22 cellular contexts compared by ENCODE assay signal in the genomic region with DNA sequence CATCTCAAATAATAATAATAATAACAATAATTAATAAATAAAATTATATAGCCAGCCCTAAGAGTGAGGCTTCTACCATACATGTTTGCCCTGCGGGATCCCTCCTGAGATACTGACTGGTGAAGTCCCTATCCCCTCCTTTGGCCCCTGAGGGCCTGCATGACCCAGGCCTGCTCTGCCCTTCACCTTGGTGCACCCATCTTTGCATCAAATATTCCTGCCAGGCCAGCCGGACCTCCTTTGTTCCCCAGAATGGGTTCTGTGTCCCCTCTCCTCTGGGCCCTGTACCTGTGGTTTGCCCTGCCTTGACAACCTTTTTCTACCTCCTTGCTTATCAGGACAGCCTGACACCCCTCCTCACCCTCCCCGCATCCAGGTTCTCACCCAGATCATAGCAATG. TPM values are rescaled to one million over a fixed set of nuclear protein-coding genes. Genes with fewer than 3 reads are reported as not detected.
"Had no signal": no experiment of that assay in that cellular context is flagged by ENCODE, and none has a peak within 500 bp of the region (broad histone marks: within the 10 kb centered on the region; RNA-seq: fewer than 3 reads in every experiment).

No MANE protein-coding gene starts in this region.

- DNase-seq: colonic mucosa; dermis blood vessel endothelial cell; endodermal cell; foreskin melanocyte; hippocampal formation; natural killer cell; pancreas; right lobe of liver; spleen; stimulated activated CD4-positive, alpha-beta T cell treated with anti-CD3 and anti-CD28 coated beads, Interleukin-4, amount 100 ng/mL, for 24 hours; testis; upper lobe of right lung had no signal

- FAIRE-seq: pancreas had no signal

- H3K27ac ChIP-seq: colonic mucosa, pancreas, prostate gland, right lobe of liver, spleen, testis, tibial nerve, upper lobe of right lung, vagina had no signal

- H3K4me3 Mint-ChIP-seq: endodermal cell; mesothelial cell of epicardium; natural killer cell; neural crest cell; stimulated activated memory B cell treated with anti-CD40 and anti-IgM and Interleukin-4, amounts not matched to agents 10 μg/mL and 1 μg/mL and 100 μg/mL, for 72 hours; stimulated activated naive CD8-positive, alpha-beta T cell treated with anti-CD3 and anti-CD28 coated beads, Interleukin-15, Interleukin-2, amounts not matched to agents 100 ng/mL and 50 ng/mL, for 24 hours had no signal

- H3K4me3 ChIP-seq: colonic mucosa, pancreas, prostate gland, right lobe of liver, spleen, testis, tibial nerve, upper lobe of right lung, vagina had no signal

- H3K4me1 Mint-ChIP-seq: neural crest cell; stimulated activated memory B cell treated with anti-CD40 and anti-IgM and Interleukin-4, amounts not matched to agents 10 μg/mL and 1 μg/mL and 100 μg/mL, for 72 hours had no signal

- H3K27me3 ChIP-seq: colonic mucosa, pancreas, right lobe of liver, testis, tibial nerve, upper lobe of right lung, vagina had no signal

- H3K36me3 ChIP-seq: colonic mucosa, pancreas, prostate gland, right lobe of liver, spleen, tibial nerve, upper lobe of right lung, vagina had no signal

- H3K9me3 ChIP-seq: colonic mucosa, pancreas, prostate gland, right lobe of liver, spleen, testis, tibial nerve, upper lobe of right lung, vagina had no signal

- H3K4me1 ChIP-seq: colonic mucosa, pancreas, prostate gland, right lobe of liver, testis, upper lobe of right lung had no signal

- H3K27ac Mint-ChIP-seq: endodermal cell; mesothelial cell of epicardium; natural killer cell; stimulated activated memory B cell treated with anti-CD40 and anti-IgM and Interleukin-4, amounts not matched to agents 10 μg/mL and 1 μg/mL and 100 μg/mL, for 72 hours; stimulated activated naive CD8-positive, alpha-beta T cell treated with anti-CD3 and anti-CD28 coated beads, Interleukin-15, Interleukin-2, amounts not matched to agents 100 ng/mL and 50 ng/mL, for 24 hours had no signal

- H3K27me3 Mint-ChIP-seq: stimulated activated naive CD8-positive, alpha-beta T cell treated with anti-CD3 and anti-CD28 coated beads, Interleukin-15, Interleukin-2, amounts not matched to agents 100 ng/mL and 50 ng/mL, for 24 hours had no signal

- ATAC-seq: left lobe of liver; natural killer cell; pancreas; right lobe of liver; stimulated activated memory B cell treated with anti-CD40 and anti-IgM and Interleukin-4, amounts not matched to agents 10 μg/mL and 1 μg/mL and 100 μg/mL, for 72 hours; upper lobe of right lung had no signal

- H3K36me3 Mint-ChIP-seq: mesothelial cell of epicardium; natural killer cell; stimulated activated memory B cell treated with anti-CD40 and anti-IgM and Interleukin-4, amounts not matched to agents 10 μg/mL and 1 μg/mL and 100 μg/mL, for 72 hours had no signal

- H3K9me3 Mint-ChIP-seq: endodermal cell; mesothelial cell of epicardium; natural killer cell; stimulated activated memory B cell treated with anti-CD40 and anti-IgM and Interleukin-4, amounts not matched to agents 10 μg/mL and 1 μg/mL and 100 μg/mL, for 72 hours; stimulated activated naive CD8-positive, alpha-beta T cell treated with anti-CD3 and anti-CD28 coated beads, Interleukin-15, Interleukin-2, amounts not matched to agents 100 ng/mL and 50 ng/mL, for 24 hours had no signal

RNA-seq across cellular contexts. Expression of gene RNF112, which starts 2.0 kb away (rescaled TPM):
- total RNA-seq: mammary epithelial cell, renal cortical epithelial cell had no signal
- polyA plus RNA-seq: mammary epithelial cell had no signal

RNA-seq across cellular contexts. Expression of gene MFAP4, which starts 22.1 kb away (rescaled TPM):
- total RNA-seq: dermis blood vessel endothelial cell, natural killer cell had no signal
- polyA plus RNA-seq: mammary epithelial cell had no signal
